Comparison of ENCODE assay signal across 19 cellular contexts in genomic region chr1:30788580-30789387, GRCh38. TPM values are rescaled to one million over a fixed set of nuclear protein-coding genes. Genes with fewer than 3 reads are reported as not detected.
A peak's percentile ranks its signal among the peaks of the same experiment; 100 is the strongest.
DNase-seq lines count a peak whose midpoint lies in the region; ATAC-seq and TF ChIP-seq lines count a peak whose summit lies in the region.
"Had no signal": no experiment of that assay in that cellular context is flagged by ENCODE, and none has a peak within 500 bp of the region (broad histone marks: within the 10 kb centered on the region; RNA-seq: fewer than 3 reads in every experiment).

No MANE protein-coding gene starts in this region.

- H3K27me3 Mint-ChIP-seq in neural progenitor cell (ENCODE audit: insufficient read depth, low read depth) (peaks cover 14% of the 10 kb centered on the region), type B pancreatic cell (peaks cover 36% of the 10 kb centered on the region)

- H2AFZ ChIP-seq in neural progenitor cell (replicated peaks): no peak overlapping the region

- H3K79me2 ChIP-seq in neural progenitor cell (ENCODE audit: low read depth): no peaks in the 10 kb centered on the region

- H3K27ac Mint-ChIP-seq in neural progenitor cell (peak overlapping the region; percentile 61), type B pancreatic cell (peak overlapping the region; percentile 2)

- no peaks in the 10 kb centered on the region for H3K27me3 ChIP-seq in neural progenitor cell
- H3K27me3 ChIP-seq: pancreas had no signal

- ATAC-seq in Right ventricle myocardium inferior: peak; percentile 42
- no peak for ATAC-seq in HG03108 (IDR thresholded peaks at IDR 0.05; ENCODE audit: unreplicated experiment)
- ATAC-seq: left colon, mucosa of descending colon, pancreas, SK-N-SH treated with all-trans-retinoic acid at 6 μM for 48 hours had no signal

- H3K36me3 ChIP-seq in neural progenitor cell: no peaks in the 10 kb centered on the region
- H3K36me3 ChIP-seq: BLaER1, pancreas, suprapubic skin had no signal

- H3K9me3 Mint-ChIP-seq in neural progenitor cell (no peaks in the 10 kb centered on the region), type B pancreatic cell (no peaks in the 10 kb centered on the region)

- H3K9me3 ChIP-seq in neural progenitor cell (ENCODE audit: low read depth): no peaks in the 10 kb centered on the region
- H3K9me3 ChIP-seq: BLaER1, mucosa of descending colon, pancreas, suprapubic skin had no signal

- in situ Hi-C loops in GM13977 (cut with MboI; ENCODE audit: low pct_unique_long_range_greater_than_20kb, low sequenced_read_pairs, unreplicated experiment): loop anchor here (10.0 kb wide), 1 partner anchor 64 kb away; the partner anchor contains the start of gene MATN1

- H3K36me3 Mint-ChIP-seq in neural progenitor cell (no peaks in the 10 kb centered on the region), type B pancreatic cell (no peaks in the 10 kb centered on the region)

- H3K4me3 ChIP-seq in epithelial cell of esophagus (ENCODE audit: low read length) (no peak overlapping the region), neural progenitor cell (no peak overlapping the region)
- H3K4me3 ChIP-seq: BLaER1, mucosa of descending colon, pancreas, suprapubic skin had no signal

- H3K4me3 Mint-ChIP-seq in neural progenitor cell (no peak overlapping the region), type B pancreatic cell (no peak overlapping the region)

- no peak for DNase-seq in Right ventricle myocardium inferior (ENCODE audit: missing footprints)
- DNase-seq in cardiac septum (ENCODE audit: low spot score): no peak
- DNase-seq in epithelial cell of esophagus (ENCODE audit: low read depth): peak; percentile 33
- DNase-seq in neural progenitor cell (ENCODE audit: low spot score): no peak
- no peak for DNase-seq in type B pancreatic cell (ENCODE audit: extremely low spot score, unreplicated experiment)
- DNase-seq in NCI-H2171 (lab: John Stamatoyannopoulos, UW): no peak
- DNase-seq in GM13977 (ENCODE audit: low spot score): no peak
- DNase-seq: 8988T; activated CD4-positive, alpha-beta T cell treated with anti-CD3 and anti-CD28 coated beads for 48 hours; foreskin melanocyte; left colon; NCI-H748 treated with DMSO at 0.1 percent for 48 hours; pancreas; stimulated activated CD4-positive, alpha-beta T cell treated with anti-CD3 and anti-CD28 coated beads, Interleukin-4, amount 100 ng/mL, for 24 hours had no signal

- intact Hi-C loops in Right ventricle myocardium inferior (cut with DNase I): no loop called here
- intact Hi-C loops in cardiac septum (cut with DNase I): no loop called here

- no peak overlapping the region for H3K27ac ChIP-seq in neural progenitor cell
- H3K27ac ChIP-seq: BLaER1, pancreas, suprapubic skin had no signal

- H3K4me1 Mint-ChIP-seq in neural progenitor cell: peaks cover 46% of the 10 kb centered on the region
- peaks cover 26% of the 10 kb centered on the region for H3K4me1 Mint-ChIP-seq in type B pancreatic cell (ENCODE audit: unreplicated experiment)

- peaks cover 9% of the 10 kb centered on the region for H3F3A ChIP-seq in neural progenitor cell (ENCODE audit: low read depth)

- no peaks in the 10 kb centered on the region for H4K20me1 ChIP-seq in neural progenitor cell (ENCODE audit: low read depth)
- H4K20me1 ChIP-seq: BLaER1 had no signal

- TF ChIP-seq CTCF in epithelial cell of esophagus (IDR thresholded peaks at IDR 0.05; ENCODE audit: insufficient read depth, low read depth, low read length, missing control alignments) (no peak), neural progenitor cell (IDR thresholded peaks at IDR 0.05) (no peak), type B pancreatic cell (conservative IDR thresholded peaks at IDR 0.05) (no peak), GM13977 (IDR thresholded peaks at IDR 0.05; ENCODE audit: extremely low read depth, insufficient read depth, missing control alignments) (no peak)

- H3K4me1 ChIP-seq in neural progenitor cell: peaks cover 9% of the 10 kb centered on the region
- H3K4me1 ChIP-seq: pancreas had no signal

- H3K9ac ChIP-seq in neural progenitor cell: no peak overlapping the region
- H3K9ac ChIP-seq: BLaER1 had no signal

- no peak overlapping the region for H3K4me2 ChIP-seq in neural progenitor cell
- H3K4me2 ChIP-seq: BLaER1 had no signal

RNA-seq across cellular contexts. Expression of gene LAPTM5, which starts 31.2 kb away (rescaled TPM):
- total RNA-seq in Right ventricle myocardium inferior: 31.5 TPM
- 14.2 TPM for total RNA-seq in cardiac septum
- total RNA-seq in neural progenitor cell (ENCODE audit: low replicate concordance): not detected in 2 replicates
- 0.24 and 0.29 TPM in 2 replicates for total RNA-seq in type B pancreatic cell (ENCODE audit: low replicate concordance)

Comparison
In these comparisons a context has a peak if more than half of its experiments do, and no peak if none do; other contexts are left out.
1. RNA of gene LAPTM5, which starts 31.2 kb away (total RNA-seq): 31.5 TPM in Right ventricle myocardium inferior (single experiment) and 14.2 TPM in cardiac septum (single experiment); 0.24 to 0.29 TPM in type B pancreatic cell and not detected in neural progenitor cell; every median in the first group is over 10 times any median in the second.